8 cellular contexts compared by ENCODE assay signal in genomic region chr15:57005244-57005643, GRCh38.
"Had no signal": no experiment of that assay in that cellular context is flagged by ENCODE, and none has a peak within 500 bp of the region (broad histone marks: within the 10 kb centered on the region; RNA-seq: fewer than 3 reads in every experiment).

No MANE protein-coding gene starts in this region.

- H3K4me3 ChIP-seq: GM23248, HAP-1 had no signal

- H3K36me3 ChIP-seq: HAP-1 had no signal

- H2AFZ ChIP-seq: GM23248 had no signal

- H3K9ac ChIP-seq: GM23248 had no signal

- H3K9me3 ChIP-seq: HAP-1 had no signal

- ATAC-seq: HCT116 had no signal

- H3K27ac ChIP-seq: GM23248, HL-60 had no signal

- DNase-seq: GM23248, GOT3, H7, HFFc6, KG1 had no signal
